ENCODE assay signal across 8 cellular contexts in genomic region chr6:47631248-47632196, GRCh38.
DNase-seq lines count a peak whose midpoint lies in the region; FAIRE-seq and TF ChIP-seq lines count a peak whose summit lies in the region.

No MANE protein-coding gene starts in this region.

- CTCF ChIA-PET in PC-9 (lab: Charles Lee) = interaction anchor here (0.6 to 2.2 kb wide), 7 partner anchors 49 to 148 kb away, joined by 3 to 22 read pairs (median 4); no protein-coding TSS in a partner anchor

- WGBS in liver = 46% methylated on average over 9 of the region's 9 CpGs

- H3K9me2 ChIP-seq in PC-9 (ENCODE audit: insufficient read depth) = no peaks in the 10 kb centered on the region

- H3K4me1 ChIP-seq in PC-9 (replicated peaks; ENCODE audit: insufficient read depth) (peaks cover 5% of the 10 kb centered on the region), liver (ENCODE audit: control insufficient read depth in 4 of 4, insufficient read depth in 4 of 4, low read length in 3 of 4) (peaks cover 0 to 4% (median 0%) of the 10 kb centered on the region in 4 donors)

- H3K36me3 ChIP-seq in PC-9 (ENCODE audit: low read depth) (no peaks in the 10 kb centered on the region), liver (ENCODE audit: control insufficient read depth in 4 of 4, insufficient read depth in 3 of 4, low read depth in 1 of 4, low read length in 3 of 4) (no peaks in the 10 kb centered on the region)

- DNase-seq in D341Med (ENCODE audit: low spot score) (peak; percentile 51), GM19239 (ENCODE audit: insufficient read length, low spot score) (peak; percentile 6), HTR-8/SVneo (ENCODE audit: insufficient read length, low spot score) (peak; percentile 39), PC-9 (peak; percentile 18 to 70), cerebellum (ENCODE audit: low spot score) (peak; percentile 66), T-helper 9 cell (no peak)
- no peak for DNase-seq in effector CD8-positive, alpha-beta T cell (lab: John Stamatoyannopoulos, UW)

- no peak overlapping the region for H3K9ac ChIP-seq in liver (ENCODE audit: low read depth in 1 of 2, low read length in 2 of 2)

- peak; percentile 89 for TF ChIP-seq CTCF in PC-9 (conservative IDR thresholded peaks at IDR 0.05)
- peak; percentile 56 for TF ChIP-seq CTCF in liver (IDR thresholded peaks at IDR 0.05; ENCODE audit: low read depth, low read length, missing input control)

- H4K20me1 ChIP-seq in PC-9 (ENCODE audit: insufficient read depth) = no peaks in the 10 kb centered on the region

- H3K4me3 ChIP-seq in PC-9 = no peak overlapping the region
- H3K4me3 ChIP-seq in liver (ENCODE audit: low read depth in 1 of 3, low read length in 3 of 3) = no peak overlapping the region

- FAIRE-seq in GM19239 (lab: Jason Lieb, UNC) = peak; percentile 84
- no peak for FAIRE-seq in HTR-8/SVneo (lab: Jason Lieb, UNC)

- peak; percentile 81 to 83 for TF ChIP-seq RAD21 in liver (IDR thresholded peaks at IDR 0.05)

- no peaks in the 10 kb centered on the region for H3K79me2 ChIP-seq in PC-9 (ENCODE audit: low read depth)

- POLR2A ChIA-PET in PC-9 (lab: Charles Lee; ENCODE audit: unreplicated experiment) = interaction anchor here (0.5 to 0.9 kb wide), 6 partner anchors 29 to 1219 kb away, joined by 3 to 5 read pairs (median 3); no protein-coding TSS in a partner anchor

- no TSS peak for BruUV-seq in PC-9 (replicated peaks; lab: Mats Ljungman, UMichigan)

- no peak overlapping the region for H2AFZ ChIP-seq in PC-9

- 0 out of 2 replicates have a peak, but pooled peaks cover 5% of the 10 kb centered on the region for H3F3A ChIP-seq in PC-9 (ENCODE audit: insufficient read depth, low read depth)

- H3K9me3 ChIP-seq in PC-9 (ENCODE audit: insufficient read depth, low read depth) (no peaks in the 10 kb centered on the region), liver (ENCODE audit: control insufficient read depth in 4 of 4, low read length in 3 of 4) (no peaks in the 10 kb centered on the region)

- no peak overlapping the region for H3K27ac ChIP-seq in PC-9
- no peak overlapping the region for H3K27ac ChIP-seq in liver (ENCODE audit: low read depth in 1 of 2, low read length in 2 of 2)

- H3K4me2 ChIP-seq in PC-9 = no peak overlapping the region

- intact Hi-C loops in PC-9 (cut with micrococcal nuclease; ENCODE audit: unreplicated experiment) = loop anchor here (1.0 to 10.0 kb wide), 5 partner anchors 69 to 1193 kb away; no protein-coding TSS in a partner anchor

- H3K27me3 ChIP-seq in PC-9 (ENCODE audit: insufficient read depth, low read depth) (no peaks in the 10 kb centered on the region), liver (ENCODE audit: control insufficient read depth in 4 of 4, insufficient read depth in 4 of 4, low read length in 3 of 4) (no peaks in the 10 kb centered on the region)

TF ChIP-seq in liver, 16 proteins besides CTCF, POLR2A, EP300 and RAD21:
- TF ChIP-seq REST (IDR thresholded peaks at IDR 0.05) (no peak), GABPA (IDR thresholded peaks at IDR 0.05 in 1 of 2, conservative IDR thresholded peaks at IDR 0.05 in 1 of 2) (no peak), TAF1 (conservative IDR thresholded peaks at IDR 0.05) (no peak)
- TF ChIP-seq, protein P1, sequence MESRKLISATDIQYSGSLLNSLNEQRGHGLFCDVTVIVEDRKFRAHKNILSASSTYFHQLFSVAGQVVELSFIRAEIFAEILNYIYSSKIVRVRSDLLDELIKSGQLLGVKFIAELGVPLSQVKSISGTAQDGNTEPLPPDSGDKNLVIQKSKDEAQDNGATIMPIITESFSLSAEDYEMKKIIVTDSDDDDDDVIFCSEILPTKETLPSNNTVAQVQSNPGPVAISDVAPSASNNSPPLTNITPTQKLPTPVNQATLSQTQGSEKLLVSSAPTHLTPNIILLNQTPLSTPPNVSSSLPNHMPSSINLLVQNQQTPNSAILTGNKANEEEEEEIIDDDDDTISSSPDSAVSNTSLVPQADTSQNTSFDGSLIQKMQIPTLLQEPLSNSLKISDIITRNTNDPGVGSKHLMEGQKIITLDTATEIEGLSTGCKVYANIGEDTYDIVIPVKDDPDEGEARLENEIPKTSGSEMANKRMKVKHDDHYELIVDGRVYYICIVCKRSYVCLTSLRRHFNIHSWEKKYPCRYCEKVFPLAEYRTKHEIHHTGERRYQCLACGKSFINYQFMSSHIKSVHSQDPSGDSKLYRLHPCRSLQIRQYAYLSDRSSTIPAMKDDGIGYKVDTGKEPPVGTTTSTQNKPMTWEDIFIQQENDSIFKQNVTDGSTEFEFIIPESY (IDR thresholded peaks at IDR 0.05) = no peak
- TF ChIP-seq, protein P2, sequence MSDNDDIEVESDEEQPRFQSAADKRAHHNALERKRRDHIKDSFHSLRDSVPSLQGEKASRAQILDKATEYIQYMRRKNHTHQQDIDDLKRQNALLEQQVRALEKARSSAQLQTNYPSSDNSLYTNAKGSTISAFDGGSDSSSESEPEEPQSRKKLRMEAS (IDR thresholded peaks at IDR 0.05) = no peak

Comparison
In these comparisons a context has a peak if more than half of its experiments do, and no peak if none do; other contexts are left out.
1. DNase-seq: peak in D341Med (single experiment), GM19239 (single experiment), HTR-8/SVneo (single experiment), PC-9 (2 of 2) and cerebellum (single experiment); none in T-helper 9 cell (single experiment) and effector CD8-positive, alpha-beta T cell (single experiment).